ENCODE assay signal across 23 cellular contexts in genomic region chr12:19206493-19207077, GRCh38.
DNase-seq lines count a peak whose midpoint lies in the region; TF ChIP-seq lines count a peak whose summit lies in the region.
"Had no signal": no experiment of that assay in that cellular context is flagged by ENCODE, and none has a peak within 500 bp of the region (broad histone marks: within the 10 kb centered on the region; RNA-seq: fewer than 3 reads in every experiment).

No MANE protein-coding gene starts in this region.

- H3K9me3 Mint-ChIP-seq in progenitor cell of endocrine pancreas (ENCODE audit: low read depth) = peaks cover 12% of the 10 kb centered on the region
- no peaks in the 10 kb centered on the region for H3K9me3 Mint-ChIP-seq in activated CD4-positive, alpha-beta T cell treated with anti-CD3 and anti-CD28 coated beads, Interleukin-2, amount 10 ng/mL, durations not matched to agents 24 days and 14 days

- H3K36me3 Mint-ChIP-seq in progenitor cell of endocrine pancreas (ENCODE audit: insufficient read depth) = peaks cover 31% of the 10 kb centered on the region
- no peaks in the 10 kb centered on the region for H3K36me3 Mint-ChIP-seq in activated CD4-positive, alpha-beta T cell treated with anti-CD3 and anti-CD28 coated beads, Interleukin-2, amount 10 ng/mL, durations not matched to agents 24 days and 14 days (ENCODE audit: low read depth)
- H3K36me3 Mint-ChIP-seq: CD8-positive, alpha-beta T cell had no signal

- no peaks in the 10 kb centered on the region for H3K36me3 ChIP-seq in ascending aorta
- H3K36me3 ChIP-seq: MG63 had no signal

- H3K4me1 ChIP-seq in ascending aorta = no peaks in the 10 kb centered on the region

- DNase-seq in HEK293T (ENCODE audit: extremely low spot score) (no peak), LNCaP clone FGC (ENCODE audit: low read depth) (peak; percentile 36), amniotic epithelial cell (ENCODE audit: low read depth) (peak; percentile 42), progenitor cell of endocrine pancreas (ENCODE audit: low spot score, unreplicated experiment) (no peak), ascending aorta (ENCODE audit: low spot score in 2 of 2) (no peak), NCI-H128 (lab: John Stamatoyannopoulos, UW; ENCODE audit: unreplicated experiment) (no peak)
- DNase-seq in activated CD4-positive, alpha-beta T cell treated with anti-CD3 and anti-CD28 coated beads, Interleukin-2, amount 10 ng/mL, durations not matched to agents 24 days and 14 days = no peak
- DNase-seq in activated CD4-positive, alpha-beta T cell treated with anti-CD3 and anti-CD28 coated beads for 48 hours = no peak
- DNase-seq: C1 segment of cervical spinal cord; CD8-positive, alpha-beta T cell; DMS153; DND-41; MG63; NCI-H1417 treated with DMSO at 0.1 percent for 48 hours; NCI-H187 treated with DMSO at 0.1 percent for 48 hours; NCI-H446; NCI-H524 treated with DMSO at 0.1 percent for 48 hours; NCI-H82; NK-92 treated with Interleukin-12 subunit alpha and Interleukin-12 subunit beta, amount 100 ng/mL, for 24 hours; Right ventricle myocardium superior; RPMI8226 had no signal

- no peak overlapping the region for H3K4me3 Mint-ChIP-seq in progenitor cell of endocrine pancreas (ENCODE audit: low read depth)
- no peak overlapping the region for H3K4me3 Mint-ChIP-seq in activated CD4-positive, alpha-beta T cell treated with anti-CD3 and anti-CD28 coated beads, Interleukin-2, amount 10 ng/mL, durations not matched to agents 24 days and 14 days
- H3K4me3 Mint-ChIP-seq: CD8-positive, alpha-beta T cell had no signal

- H3K4me3 ChIP-seq in LNCaP clone FGC (ENCODE audit: low read depth, low read length) = no peak overlapping the region
- no peak overlapping the region for H3K4me3 ChIP-seq in ascending aorta
- H3K4me3 ChIP-seq: SJSA1 had no signal

- intact Hi-C loops in activated CD4-positive, alpha-beta T cell treated with anti-CD3 and anti-CD28 coated beads, Interleukin-2, amount 10 ng/mL, durations not matched to agents 24 days and 14 days (cut with micrococcal nuclease) = no loop called here
- intact Hi-C loops in ascending aorta (cut with DNase I) = no loop called here

- CTCF ChIA-PET in HEK293T (lab: Yijun Ruan, JAX) = no interaction called here

- no peaks in the 10 kb centered on the region for H3K9me3 ChIP-seq in ascending aorta
- H3K9me3 ChIP-seq: MG63, SJSA1 had no signal

- no peaks in the 10 kb centered on the region for H3K27me3 Mint-ChIP-seq in progenitor cell of endocrine pancreas
- H3K27me3 Mint-ChIP-seq in activated CD4-positive, alpha-beta T cell treated with anti-CD3 and anti-CD28 coated beads, Interleukin-2, amount 10 ng/mL, durations not matched to agents 24 days and 14 days = no peaks in the 10 kb centered on the region

- POLR2A ChIA-PET in HEK293T (lab: Yijun Ruan, JAX) = no interaction called here

- no peak overlapping the region for H3K27ac ChIP-seq in ascending aorta
- H3K27ac ChIP-seq: HL-60, SJSA1 had no signal

- H3K27ac Mint-ChIP-seq in progenitor cell of endocrine pancreas = peak overlapping the region; percentile 55
- no peak overlapping the region for H3K27ac Mint-ChIP-seq in activated CD4-positive, alpha-beta T cell treated with anti-CD3 and anti-CD28 coated beads, Interleukin-2, amount 10 ng/mL, durations not matched to agents 24 days and 14 days
- H3K27ac Mint-ChIP-seq: CD8-positive, alpha-beta T cell had no signal

- H3K27me3 ChIP-seq in ascending aorta = no peaks in the 10 kb centered on the region
- H3K27me3 ChIP-seq: MG63, SJSA1 had no signal

- H3K4me1 Mint-ChIP-seq in progenitor cell of endocrine pancreas (ENCODE audit: low read depth) = peaks cover 18% of the 10 kb centered on the region
- no peaks in the 10 kb centered on the region for H3K4me1 Mint-ChIP-seq in activated CD4-positive, alpha-beta T cell treated with anti-CD3 and anti-CD28 coated beads, Interleukin-2, amount 10 ng/mL, durations not matched to agents 24 days and 14 days

- TF ChIP-seq CTCF in LNCaP clone FGC (IDR thresholded peaks at IDR 0.05; ENCODE audit: control insufficient read depth, extremely low read depth, insufficient read depth) = no peak
- TF ChIP-seq CTCF in progenitor cell of endocrine pancreas (IDR thresholded peaks at IDR 0.05; ENCODE audit: unreplicated experiment) = no peak
- no peak for TF ChIP-seq CTCF in ascending aorta (IDR thresholded peaks at IDR 0.05)

TF ChIP-seq in HEK293T, 16 proteins besides CTCF, POLR2A, EP300 and RAD21:
- TF ChIP-seq PKNOX1 (IDR thresholded peaks at IDR 0.05) (peak; percentile 56), FOXK2 (IDR thresholded peaks at IDR 0.05) (no peak)

Comparison
In these comparisons a context has a peak if more than half of its experiments do, and no peak if none do; other contexts are left out.
1. DNase-seq: peak in LNCaP clone FGC (single experiment) and amniotic epithelial cell (single experiment); none in HEK293T (single experiment), progenitor cell of endocrine pancreas (single experiment), activated CD4-positive, alpha-beta T cell treated with anti-CD3 and anti-CD28 coated beads, Interleukin-2, amount 10 ng/mL, durations not matched to agents 24 days and 14 days (single experiment), activated CD4-positive, alpha-beta T cell treated with anti-CD3 and anti-CD28 coated beads for 48 hours (single experiment), ascending aorta (0 of 2) and NCI-H128 (single experiment).